In genomic region chr17:79788989-79789942, GRCh38 we compare ENCODE assay signal across 2 cellular contexts.
TF ChIP-seq lines count a peak whose summit lies in the region.

No MANE protein-coding gene starts in this region.

TF ChIP-seq in A549, 52 proteins besides CTCF, POLR2A, EP300 and RAD21:
- TF ChIP-seq SMC3 (IDR thresholded peaks at IDR 0.05) (no peak), HDAC2 (IDR thresholded peaks at IDR 0.05) (no peak), MYC (IDR thresholded peaks at IDR 0.05; ENCODE audit: borderline replicate concordance, low read length) (no peak), EHF (CRISPR knock-in tag; IDR thresholded peaks at IDR 0.05) (no peak), KDM1A (IDR thresholded peaks at IDR 0.05; ENCODE audit: low read depth) (no peak), TFCP2L1 (CRISPR knock-in tag; IDR thresholded peaks at IDR 0.05) (no peak), SREBF2 (IDR thresholded peaks at IDR 0.05) (no peak), CEBPB (IDR thresholded peaks at IDR 0.05) (no peak), HOXB13 (CRISPR knock-in tag; IDR thresholded peaks at IDR 0.05; ENCODE audit: low read depth) (no peak), ESRRA (IDR thresholded peaks at IDR 0.05; ENCODE audit: borderline replicate concordance, low read length) (no peak), ELK1 (IDR thresholded peaks at IDR 0.05; ENCODE audit: low read depth, low read length) (no peak), NR3C1 (IDR thresholded peaks at IDR 0.05) (no peak), PHF8 (IDR thresholded peaks at IDR 0.05; ENCODE audit: borderline replicate concordance, low read depth) (no peak), KDM5A (IDR thresholded peaks at IDR 0.05) (no peak), MAX (IDR thresholded peaks at IDR 0.05) (no peak), FOXS1 (CRISPR knock-in tag; IDR thresholded peaks at IDR 0.05) (no peak), EHMT2 (IDR thresholded peaks at IDR 0.05; ENCODE audit: low read depth) (no peak), ZC3H11A (IDR thresholded peaks at IDR 0.05) (no peak), USF2 (IDR thresholded peaks at IDR 0.05) (no peak), ZSCAN20 (CRISPR knock-in tag; IDR thresholded peaks at IDR 0.05) (no peak)
TF ChIP-seq in A549: peak in this region for 0.

TF ChIP-seq in H1, 55 proteins besides CTCF, POLR2A, EP300 and RAD21:
- TF ChIP-seq SP1 (IDR thresholded peaks at IDR 0.05; ENCODE audit: low read depth, low read length) (no peak), TBP (IDR thresholded peaks at IDR 0.05; ENCODE audit: low read depth, low read length) (peak; percentile 52), KDM4A (IDR thresholded peaks at IDR 0.05; ENCODE audit: low read depth, low read length, severe bottlenecking) (peak; percentile 61)
